23 cellular contexts compared by ENCODE assay signal in genomic region chr1:36763771-36764170, GRCh38.
DNase-seq lines count a peak whose midpoint lies in the region; ATAC-seq, FAIRE-seq and TF ChIP-seq lines count a peak whose summit lies in the region.
"Had no signal": no experiment of that assay in that cellular context is flagged by ENCODE, and none has a peak within 500 bp of the region (broad histone marks: within the 10 kb centered on the region; RNA-seq: fewer than 3 reads in every experiment).

No MANE protein-coding gene starts in this region.

- DNase-seq in Daoy (ENCODE audit: low read depth) (peak; percentile 41), RPMI8226 (peak; percentile 17), endodermal cell (no peak), posterior cingulate gyrus (peak in 8 of 10 donors; percentile 27 to 94 (median 54)), NCI-H526 treated with DMSO at 0.1 percent for 48 hours (lab: John Stamatoyannopoulos, UW) (no peak), GM19239 (ENCODE audit: insufficient read length, low spot score) (no peak)
- DNase-seq in activated CD4-positive, alpha-beta T cell treated with anti-CD3 and anti-CD28 coated beads, Interleukin-2, amount 50 U/mL, for 4 hours, result no peak
- DNase-seq: CD4-positive, CD25-positive, alpha-beta regulatory T cell; DMS153; DND-41; H9; HFFc6; NCI-H1092; NCI-H1417 treated with DMSO at 0.1 percent for 48 hours; NCI-H1694 treated with DMSO at 0.1 percent for 48 hours; NCI-H2081; NCI-H2227 treated with DMSO at 0.1 percent for 48 hours; NCI-H69; SHP77 treated with DMSO at 0.1 percent for 48 hours had no signal

- H3K27me3 Mint-ChIP-seq in endodermal cell (ENCODE audit: insufficient read depth), result no peaks in the 10 kb centered on the region

- ATAC-seq in HG03097 (IDR thresholded peaks at IDR 0.05; ENCODE audit: low FRiP score, unreplicated experiment), result no peak

- H3K4me1 Mint-ChIP-seq in endodermal cell, result peaks cover 35% of the 10 kb centered on the region
- H3K4me1 Mint-ChIP-seq: CD4-positive, CD25-positive, alpha-beta regulatory T cell; IgD-negative memory B cell had no signal

- no peak for FAIRE-seq in GM19239 (lab: Jason Lieb, UNC)
- FAIRE-seq: A204.1 had no signal

- H3K36me3 Mint-ChIP-seq in endodermal cell (ENCODE audit: low read depth), result peaks cover 13% of the 10 kb centered on the region
- H3K36me3 Mint-ChIP-seq: CD4-positive, CD25-positive, alpha-beta regulatory T cell; IgD-negative memory B cell had no signal

- peak overlapping the region; percentile 73 for H3K27ac Mint-ChIP-seq in endodermal cell
- H3K27ac Mint-ChIP-seq: CD4-positive, CD25-positive, alpha-beta regulatory T cell; HFFc6; IgD-negative memory B cell had no signal

- H3K9me3 ChIP-seq in endodermal cell (ENCODE audit: control insufficient read depth, low read length), result peaks cover 11% of the 10 kb centered on the region

- H3K9me3 Mint-ChIP-seq in endodermal cell, result peaks cover 13% of the 10 kb centered on the region
- H3K9me3 Mint-ChIP-seq: CD4-positive, CD25-positive, alpha-beta regulatory T cell had no signal

- H3K27me3 ChIP-seq in endodermal cell (ENCODE audit: control insufficient read depth, insufficient read depth, low read length, poor library complexity, severe bottlenecking), result no peaks in the 10 kb centered on the region
- H3K27me3 ChIP-seq: BLaER1 had no signal

- no peak overlapping the region for H3K4me3 Mint-ChIP-seq in endodermal cell
- H3K4me3 Mint-ChIP-seq: CD4-positive, CD25-positive, alpha-beta regulatory T cell; H9; HFFc6; IgD-negative memory B cell had no signal

- no peak for TF ChIP-seq CTCF in endodermal cell (conservative IDR thresholded peaks at IDR 0.05)

- intact Hi-C loops in posterior cingulate gyrus (cut with DNase I), result no loop called here

- H3K4me3 ChIP-seq in endodermal cell (ENCODE audit: low read length), result no peak overlapping the region
- H3K4me3 ChIP-seq: BLaER1 had no signal

- H3K9ac ChIP-seq in endodermal cell (ENCODE audit: extremely low read depth, low read length, poor library complexity, severe bottlenecking), result no peak overlapping the region
- H3K9ac ChIP-seq: BLaER1 had no signal

- no peaks in the 10 kb centered on the region for H3K36me3 ChIP-seq in endodermal cell (ENCODE audit: control insufficient read depth, insufficient read depth, low read length)
- H3K36me3 ChIP-seq: BLaER1 had no signal

- H3K4me1 ChIP-seq in endodermal cell (ENCODE audit: control insufficient read depth, insufficient read depth, low read length), result peaks cover 28% of the 10 kb centered on the region

- WGBS in endodermal cell (ENCODE audit: insufficient coverage in 1 of 2, insufficient read length in 1 of 2), 2 experiments, result 96 to 99% methylated on average over 8 to 10 of the region's 10 CpGs

- H3K27ac ChIP-seq in endodermal cell (ENCODE audit: low read depth, low read length), result no peak overlapping the region
- H3K27ac ChIP-seq: BLaER1 had no signal

Comparison
In these comparisons a context has a peak if more than half of its experiments do, and no peak if none do; other contexts are left out.
1. DNase-seq: peak in Daoy (single experiment), RPMI8226 (single experiment) and posterior cingulate gyrus (8 of 10); none in endodermal cell (single experiment), NCI-H526 treated with DMSO at 0.1 percent for 48 hours (single experiment), activated CD4-positive, alpha-beta T cell treated with anti-CD3 and anti-CD28 coated beads, Interleukin-2, amount 50 U/mL, for 4 hours (0 of 2) and GM19239 (single experiment).